In genomic region chr15:65611888-65612615, GRCh38 we compare ENCODE assay signal across 8 cellular contexts. TPM values are rescaled to one million over a fixed set of nuclear protein-coding genes. Genes with fewer than 3 reads are reported as not detected.
DNase-seq lines count a peak whose midpoint lies in the region; ATAC-seq, FAIRE-seq and TF ChIP-seq lines count a peak whose summit lies in the region.

No MANE protein-coding gene starts in this region.

- peak overlapping the region; percentile 100 for H3K27ac Mint-ChIP-seq in endothelial cell (ENCODE audit: unreplicated experiment)

- no peak for ATAC-seq in DND-41 (ENCODE audit: insufficient read depth, low read depth)
- ATAC-seq in GM21526 (IDR thresholded peaks at IDR 0.05; ENCODE audit: low FRiP score, unreplicated experiment), result no peak

- H3K36me3 Mint-ChIP-seq in endothelial cell (ENCODE audit: low read depth, unreplicated experiment), result no peaks in the 10 kb centered on the region

- no peak for FAIRE-seq in frontal cortex (lab: Jason Lieb, UNC)

- no peak for TF ChIP-seq CTCF in DND-41 (IDR thresholded peaks at IDR 0.05; ENCODE audit: borderline replicate concordance, extremely low read depth, low read length, poor library complexity, severe bottlenecking)
- no peak for TF ChIP-seq CTCF in OCI-LY1 (IDR thresholded peaks at IDR 0.05; ENCODE audit: low read length)
- TF ChIP-seq CTCF in endothelial cell (IDR thresholded peaks at IDR 0.05; ENCODE audit: unreplicated experiment), result no peak
- TF ChIP-seq CTCF in ovary (IDR thresholded peaks at IDR 0.05), result no peak

- no peak for TF ChIP-seq POLR2A in ovary (IDR thresholded peaks at IDR 0.05)

- H3K9me2 ChIP-seq in OCI-LY1 (ENCODE audit: low read depth, low read length), result no peaks in the 10 kb centered on the region

- DNase-seq in DND-41, result no peak
- DNase-seq in endothelial cell (ENCODE audit: low spot score), result no peak
- DNase-seq in ovary, result no peak
- no peak for DNase-seq in frontal cortex (ENCODE audit: low spot score in 2 of 2)
- DNase-seq in posterior cingulate gyrus, result no peak
- no peak for DNase-seq in NCI-H2196 (lab: John Stamatoyannopoulos, UW; ENCODE audit: unreplicated experiment)

- H3K9ac ChIP-seq in DND-41 (ENCODE audit: low read depth, low read length) (peak overlapping the region; percentile 96), OCI-LY1 (ENCODE audit: low read length) (peak overlapping the region; percentile 80)

- no peaks in the 10 kb centered on the region for H3K9me3 ChIP-seq in DND-41 (ENCODE audit: insufficient read depth, low read length, severe bottlenecking)
- no peaks in the 10 kb centered on the region for H3K9me3 ChIP-seq in OCI-LY1 (ENCODE audit: low read length)
- no peaks in the 10 kb centered on the region for H3K9me3 ChIP-seq in ovary

- no peaks in the 10 kb centered on the region for H3K9me3 Mint-ChIP-seq in endothelial cell (ENCODE audit: unreplicated experiment)

- peaks cover 36% of the 10 kb centered on the region for H3K4me1 Mint-ChIP-seq in endothelial cell (ENCODE audit: unreplicated experiment)

- peak overlapping the region; percentile 78 to 98; a peak in 3 of 4 replicates for H3K4me3 ChIP-seq in DND-41 (ENCODE audit: low read depth in 1 of 2, low read length in 2 of 2)
- H3K4me3 ChIP-seq in OCI-LY1 (ENCODE audit: low read depth, low read length, poor library complexity, severe bottlenecking), result peak overlapping the region; percentile 86
- peak overlapping the region; percentile 94 for H3K4me3 ChIP-seq in ovary

- H4K20me1 ChIP-seq in DND-41 (ENCODE audit: insufficient read depth, low read length), result no peaks in the 10 kb centered on the region
- H4K20me1 ChIP-seq in OCI-LY1 (ENCODE audit: insufficient read depth, low read length), result no peaks in the 10 kb centered on the region

- intact Hi-C loops in ovary (cut with DNase I), result no loop called here
- intact Hi-C loops in posterior cingulate gyrus (cut with DNase I), result loop anchor here (2.0 to 10.0 kb wide), 3 partner anchors 77 to 255 kb away; partner anchors contain the start of genes DENND4A, HACD3 and RAB11A

- H3K4me1 ChIP-seq in DND-41 (ENCODE audit: insufficient read depth, low read length) (peaks cover 40% of the 10 kb centered on the region), OCI-LY1 (ENCODE audit: insufficient read depth, low read length, severe bottlenecking) (peaks cover 43% of the 10 kb centered on the region), ovary (ENCODE audit: insufficient read depth) (peaks cover 14% of the 10 kb centered on the region)

- H2AFZ ChIP-seq in DND-41 (ENCODE audit: low read depth, low read length), result peak overlapping the region; percentile 93
- H2AFZ ChIP-seq in OCI-LY1 (ENCODE audit: low read length), result no peak overlapping the region

- peaks cover 49% of the 10 kb centered on the region for H3K79me2 ChIP-seq in DND-41 (ENCODE audit: insufficient read depth, low read length)
- H3K79me2 ChIP-seq in OCI-LY1 (ENCODE audit: insufficient read depth, low read length), result 0 out of 2 replicates have a peak, but pooled peaks cover 4% of the 10 kb centered on the region

- H3K4me2 ChIP-seq in DND-41 (ENCODE audit: insufficient read depth, low read length) (peak overlapping the region; percentile 83), OCI-LY1 (ENCODE audit: low read length) (peak overlapping the region; percentile 92)

- WGBS in ovary, 3 donors, result 62 to 68% (median 64%) methylated on average over 5 of the region's 5 CpGs

- H3K27me3 ChIP-seq in DND-41 (ENCODE audit: insufficient read depth, low read length, poor library complexity), result no peaks in the 10 kb centered on the region
- no peaks in the 10 kb centered on the region for H3K27me3 ChIP-seq in OCI-LY1 (ENCODE audit: insufficient read depth, low read length)
- no peaks in the 10 kb centered on the region for H3K27me3 ChIP-seq in ovary

- H3K27ac ChIP-seq in DND-41 (ENCODE audit: low read length) (peak overlapping the region; percentile 92), OCI-LY1 (ENCODE audit: low read depth, low read length, poor library complexity, severe bottlenecking) (peak overlapping the region; percentile 54), ovary (peak overlapping the region; percentile 56 to 82)

- H3K36me3 ChIP-seq in DND-41 (ENCODE audit: insufficient read depth, low read length), result peaks cover 4% of the 10 kb centered on the region; the same call in 1 of the 2 replicates
- H3K36me3 ChIP-seq in OCI-LY1 (ENCODE audit: insufficient read depth, low read length), result peaks cover 3% of the 10 kb centered on the region; the same call in 1 of the 2 replicates
- H3K36me3 ChIP-seq in ovary, result no peaks in the 10 kb centered on the region

- peaks cover 7% of the 10 kb centered on the region for H3K27me3 Mint-ChIP-seq in endothelial cell (ENCODE audit: unreplicated experiment)

- H3F3A ChIP-seq in OCI-LY1 (ENCODE audit: insufficient read depth, low read length), result no peaks in the 10 kb centered on the region

- TF ChIP-seq EP300 in ovary (IDR thresholded peaks at IDR 0.05), result no peak

- H3K4me3 Mint-ChIP-seq in endothelial cell (ENCODE audit: unreplicated experiment), result peak overlapping the region; percentile 99

RNA-seq across cellular contexts. Expression of gene INTS14, which starts 1.1 kb away (rescaled TPM):
- total RNA-seq in endothelial cell (ENCODE audit: unreplicated experiment), result 42.2 TPM
- 10 to 100 TPM; 25.5 to 41.7 (median 28.1) TPM for total RNA-seq in ovary
- polyA plus RNA-seq in ovary, result 10 to 100 TPM; 25.9 to 38.0 TPM
- 17.5 TPM for total RNA-seq in frontal cortex

RNA-seq across cellular contexts. Expression of gene SLC24A1, which starts 9.7 kb away (rescaled TPM):
- total RNA-seq in endothelial cell (ENCODE audit: unreplicated experiment) (20.7 TPM), ovary (10 to 100 TPM in 4 of 7 donors, 1 to 10 TPM in 3; 4.5 to 17.4 (median 11.3) TPM), frontal cortex (1.6 TPM)
- 10 to 100 TPM in 1 of 2 donors, 1 to 10 TPM in 1; 9.1 to 12.4 TPM for polyA plus RNA-seq in ovary
